8 cellular contexts compared by ENCODE assay signal in the genomic region with DNA sequence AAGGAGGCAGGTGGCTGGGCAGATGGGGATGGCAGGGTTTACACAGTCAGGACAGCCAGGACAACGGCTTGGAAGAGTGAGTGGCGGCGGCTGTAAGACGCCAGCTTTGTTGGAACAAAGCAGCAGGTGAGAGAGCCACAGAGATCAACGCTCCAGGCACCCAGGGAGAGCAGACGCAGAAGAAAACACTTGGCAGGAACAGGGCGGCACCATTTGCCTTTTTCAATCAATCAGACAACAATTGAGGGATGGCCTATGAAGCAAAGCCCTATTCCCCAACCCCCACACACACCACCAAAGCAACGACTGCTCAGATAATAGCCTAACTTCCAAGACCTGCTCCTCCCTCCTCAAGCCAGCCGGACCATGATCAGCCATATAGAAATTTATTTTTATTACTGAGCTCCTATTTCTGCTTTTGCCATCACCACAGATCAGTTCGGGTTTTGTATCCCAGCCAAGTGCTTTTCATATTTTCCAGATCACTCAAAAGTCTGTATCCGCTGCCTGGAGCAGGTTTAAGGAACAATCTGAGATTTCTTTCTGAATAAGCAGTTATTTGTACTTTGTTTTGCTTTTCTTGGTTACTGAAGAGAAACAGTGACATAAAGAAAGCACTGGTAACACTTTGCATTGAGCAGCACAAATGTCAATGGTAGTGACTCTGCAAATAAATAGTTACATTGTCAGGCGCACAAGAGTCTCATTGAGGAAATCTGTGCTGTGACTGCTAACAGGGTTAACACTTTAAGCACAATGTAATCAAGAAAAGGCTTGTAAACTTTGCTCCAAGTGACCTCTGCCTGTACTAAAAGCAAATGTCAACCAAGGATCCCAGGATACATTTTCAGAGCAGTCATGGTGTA.
DNase-seq lines count a peak whose midpoint lies in the region; TF ChIP-seq lines count a peak whose summit lies in the region.

No MANE protein-coding gene starts in this region.

- no peak overlapping the region for H3K18ac ChIP-seq in mesendoderm (ENCODE audit: low read length)

- H3K4me3 ChIP-seq in AG10803 (ENCODE audit: low read length), result 0 out of 2 replicates have a peak overlapping the region, but pooled peaks have one; percentile 2
- no peak overlapping the region for H3K4me3 ChIP-seq in mammary epithelial cell (replicated peaks in 1 of 3; ENCODE audit: insufficient read depth in 1 of 3, low read depth in 2 of 3, low read length in 3 of 3)
- no peak overlapping the region for H3K4me3 ChIP-seq in mesendoderm (ENCODE audit: low read length)
- H3K4me3 ChIP-seq in CD4-positive, alpha-beta memory T cell (ENCODE audit: low read length in 2 of 2), result no peak overlapping the region

- in situ Hi-C loops in mammary epithelial cell (cut with MboI; ENCODE audit: low sequenced_read_pairs in 2 of 2), result no loop called here

- H2AK5ac ChIP-seq in mesendoderm (ENCODE audit: low read length), result no peak overlapping the region

- H3K27ac ChIP-seq in mammary epithelial cell (ENCODE audit: insufficient read depth, low read depth, low read length), result no peak overlapping the region
- no peak overlapping the region for H3K27ac ChIP-seq in mesendoderm (ENCODE audit: low read depth, low read length)
- no peak overlapping the region for H3K27ac ChIP-seq in CD4-positive, alpha-beta memory T cell (ENCODE audit: low read depth, low read length)

- no peak overlapping the region for H3K9ac ChIP-seq in mammary epithelial cell (ENCODE audit: insufficient read depth, low read length)
- no peak overlapping the region for H3K9ac ChIP-seq in mesendoderm (ENCODE audit: low read length)

- CTCF ChIA-PET in mammary epithelial cell (lab: Charles Lee; ENCODE audit: low non-redundant PET), result no interaction called here
- CTCF ChIA-PET in CD4-positive, alpha-beta memory T cell (lab: Charles Lee; ENCODE audit: partially characterized antibody), result no interaction called here

- H2BK15ac ChIP-seq in mesendoderm (replicated peaks; ENCODE audit: low read depth), result no peak overlapping the region

- no peaks in the 10 kb centered on the region for H3K9me3 ChIP-seq in mammary epithelial cell (replicated peaks; ENCODE audit: insufficient read depth, low read length)
- no peaks in the 10 kb centered on the region for H3K9me3 ChIP-seq in CD4-positive, alpha-beta memory T cell (ENCODE audit: control insufficient read depth in 1 of 2, low read length in 2 of 2)

- POLR2A ChIA-PET in CD4-positive, alpha-beta memory T cell (lab: Charles Lee; ENCODE audit: partially characterized antibody), result no interaction called here

- peak overlapping the region in 1 of 7 donors; percentile 63 for H3K27ac Mint-ChIP-seq in CD4-positive, alpha-beta memory T cell

- H3K79me2 ChIP-seq in mammary epithelial cell (ENCODE audit: insufficient read depth, low read length) (no peaks in the 10 kb centered on the region), mesendoderm (ENCODE audit: control insufficient read depth, insufficient read depth, low read length) (no peaks in the 10 kb centered on the region)

- H3K4me2 ChIP-seq in mammary epithelial cell (ENCODE audit: insufficient read depth, low read depth, low read length), result no peak overlapping the region
- H3K4me2 ChIP-seq in mesendoderm (ENCODE audit: low read length), result no peak overlapping the region

- no peaks in the 10 kb centered on the region for H3K36me3 Mint-ChIP-seq in CD4-positive, alpha-beta memory T cell

- peaks cover 3% of the 10 kb centered on the region for H3K27me3 ChIP-seq in mammary epithelial cell (ENCODE audit: insufficient read depth, low read length)
- H3K27me3 ChIP-seq in mesendoderm (ENCODE audit: insufficient read depth, low read length, poor library complexity), result no peaks in the 10 kb centered on the region
- no peaks in the 10 kb centered on the region for H3K27me3 ChIP-seq in CD4-positive, alpha-beta memory T cell (ENCODE audit: insufficient read depth, low read length)

- no peaks in the 10 kb centered on the region for H3K27me3 Mint-ChIP-seq in CD4-positive, alpha-beta memory T cell

- 15% methylated on average over 12 of the region's 12 CpGs for WGBS in mammary epithelial cell (ENCODE audit: low coverage, missing lambda C conversion rate)
- no CpG with 5 or more reads among the region's 12 CpGs for WGBS in mesendoderm (ENCODE audit: extremely low coverage, insufficient coverage, low lambda C conversion rate)

- no peak overlapping the region for H4K5ac ChIP-seq in mesendoderm (ENCODE audit: low read length)

- H2BK5ac ChIP-seq in mesendoderm (ENCODE audit: low read length), result no peak overlapping the region

- no peak overlapping the region for H3K4ac ChIP-seq in mesendoderm (ENCODE audit: low read depth, low read length)

- H2BK120ac ChIP-seq in mesendoderm (ENCODE audit: low read depth, low read length), result no peak overlapping the region

- DNase-seq in AG10803 (ENCODE audit: low read depth) (peak; percentile 56), NCI-H146 treated with DMSO at 0.1 percent for 48 hours (lab: John Stamatoyannopoulos, UW; ENCODE audit: unreplicated experiment) (peak; percentile 88), mammary epithelial cell (no peak), mesendoderm (peak; percentile 16), NCI-H1048 (lab: John Stamatoyannopoulos, UW) (no peak), GF-D8 (lab: John Stamatoyannopoulos, UW) (no peak), KG1 (lab: John Stamatoyannopoulos, UW) (no peak)
- DNase-seq in CD4-positive, alpha-beta memory T cell, result no peak

- H3K9me3 Mint-ChIP-seq in CD4-positive, alpha-beta memory T cell, result no peaks in the 10 kb centered on the region

- H3K4me1 ChIP-seq in mammary epithelial cell (ENCODE audit: insufficient read depth, low read length) (no peaks in the 10 kb centered on the region), mesendoderm (ENCODE audit: control insufficient read depth, low read depth, low read length) (no peaks in the 10 kb centered on the region)
- peaks cover 4% of the 10 kb centered on the region for H3K4me1 ChIP-seq in CD4-positive, alpha-beta memory T cell (ENCODE audit: insufficient read depth, low read length)

- intact Hi-C loops in mammary epithelial cell (cut with micrococcal nuclease), result loop anchor here (5.0 kb wide), 1 partner anchor 157 kb away; no protein-coding TSS in a partner anchor
- intact Hi-C loops in CD4-positive, alpha-beta memory T cell (cut with micrococcal nuclease), result no loop called here

- peaks cover 4 to 5% (median 4%) of the 10 kb centered on the region in 4 donors for H3K4me1 Mint-ChIP-seq in CD4-positive, alpha-beta memory T cell

- H3K23ac ChIP-seq in mesendoderm (ENCODE audit: low read length), result no peak overlapping the region

- TF ChIP-seq CTCF in AG10803 (conservative IDR thresholded peaks at IDR 0.05; ENCODE audit: low read length) (no peak), mammary epithelial cell (conservative IDR thresholded peaks at IDR 0.05 in 1 of 2, IDR thresholded peaks at IDR 0.05 in 1 of 2; ENCODE audit: extremely low read depth in 1 of 2, insufficient read depth in 1 of 2, low read depth in 1 of 2, low read length in 2 of 2) (no peak)

- H4K8ac ChIP-seq in mesendoderm (ENCODE audit: low read depth, low read length), result no peak overlapping the region

- no peaks in the 10 kb centered on the region for H4K20me1 ChIP-seq in mammary epithelial cell (ENCODE audit: insufficient read depth, low read length)

- peak overlapping the region; percentile 4 for H2AFZ ChIP-seq in mammary epithelial cell (ENCODE audit: low read depth, low read length)

- dilution Hi-C loops in mammary epithelial cell (cut with HindIII; ENCODE audit: low sequenced_read_pairs), result no loop called here

- no TSS peak for BruUV-seq in mammary epithelial cell (replicated peaks; lab: Mats Ljungman, UMichigan)

- H3K79me1 ChIP-seq in mesendoderm (ENCODE audit: low read length), result no peaks in the 10 kb centered on the region

- H3K56ac ChIP-seq in mesendoderm (ENCODE audit: low read length), result peak overlapping the region; percentile 30

- no peak overlapping the region for H3K4me3 Mint-ChIP-seq in CD4-positive, alpha-beta memory T cell

- H3K36me3 ChIP-seq in mammary epithelial cell (ENCODE audit: insufficient read depth, low read length) (no peaks in the 10 kb centered on the region), mesendoderm (ENCODE audit: control insufficient read depth, insufficient read depth, low read length) (no peaks in the 10 kb centered on the region)
- H3K36me3 ChIP-seq in CD4-positive, alpha-beta memory T cell (ENCODE audit: insufficient read depth, low read length), result no peaks in the 10 kb centered on the region

Comparison
In these comparisons a context has a peak if more than half of its experiments do, and no peak if none do; other contexts are left out.
1. DNase-seq: peak in AG10803 (single experiment), NCI-H146 treated with DMSO at 0.1 percent for 48 hours (single experiment) and mesendoderm (single experiment); none in mammary epithelial cell (single experiment), CD4-positive, alpha-beta memory T cell (0 of 5), NCI-H1048 (single experiment), GF-D8 (single experiment) and KG1 (single experiment).